24 cellular contexts compared by ENCODE assay signal in the genomic region with DNA sequence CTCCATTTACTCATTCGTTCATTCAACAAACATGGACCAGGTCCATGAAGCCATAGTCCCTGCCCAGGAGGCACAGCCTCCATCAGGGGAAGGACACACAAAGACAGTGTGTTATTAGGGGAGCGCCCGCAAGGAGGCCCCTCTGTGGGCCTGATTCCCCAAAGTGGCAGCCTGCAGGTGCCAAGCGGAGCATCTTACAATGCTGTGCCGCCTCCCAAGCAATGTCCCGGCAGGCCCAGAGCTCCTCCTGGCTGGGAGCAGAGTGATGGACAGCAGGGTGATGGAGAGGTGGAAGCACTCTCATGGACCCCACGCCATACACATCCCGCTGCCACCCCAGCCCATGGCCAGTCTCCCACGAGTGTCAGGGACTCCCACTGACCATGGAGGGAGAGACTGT. TPM values are rescaled to one million over a fixed set of nuclear protein-coding genes. Genes with fewer than 3 reads are reported as not detected.
"Had no signal": no experiment of that assay in that cellular context is flagged by ENCODE, and none has a peak within 500 bp of the region (broad histone marks: within the 10 kb centered on the region; RNA-seq: fewer than 3 reads in every experiment).

No MANE protein-coding gene starts in this region.

- DNase-seq: dermis blood vessel endothelial cell; effector memory CD4-positive, alpha-beta T cell; erythroblast; gastrocnemius medialis; head of caudate nucleus; left cardiac atrium; mesenchymal stem cell; mucosa of descending colon; naive B cell; nephron progenitor cell; occipital lobe; pancreas; right lobe of liver; small intestine; stimulated activated CD4-positive, alpha-beta T cell treated with anti-CD3 and anti-CD28 coated beads, Interleukin-15, amount 100 ng/mL, for 24 hours; stimulated activated CD4-positive, alpha-beta T cell treated with anti-CD3 and anti-CD28 coated beads, Interleukin-2, amount 100 ng/mL, for 48 hours; stimulated activated naive CD8-positive, alpha-beta T cell treated with anti-CD3 and anti-CD28 coated beads, Interleukin-15, Interleukin-2, amounts not matched to agents 100 U/mL and 50 U/mL, for 24 hours; substantia nigra; testis; tibial artery had no signal

- H3K4me3 Mint-ChIP-seq: mesothelial cell of epicardium, naive B cell, nephron progenitor cell, type B pancreatic cell had no signal

- ATAC-seq: gastrocnemius medialis; left cardiac atrium; mucosa of descending colon; pancreas; right lobe of liver; stimulated activated naive CD8-positive, alpha-beta T cell treated with anti-CD3 and anti-CD28 coated beads, Interleukin-15, Interleukin-2, amounts not matched to agents 100 U/mL and 50 U/mL, for 24 hours had no signal

- H3K4me1 Mint-ChIP-seq: mesothelial cell of epicardium, naive B cell, nephron progenitor cell had no signal

- H3K27ac ChIP-seq: coronary artery, gastrocnemius medialis, left lung, pancreas, right lobe of liver, testis, tibial artery had no signal

- H3K36me3 Mint-ChIP-seq: naive B cell had no signal

- H3K27me3 Mint-ChIP-seq: naive B cell, type B pancreatic cell had no signal

- H3K27me3 ChIP-seq: gastrocnemius medialis, left lung, pancreas, right lobe of liver, testis, tibial artery had no signal

- H3K9me3 Mint-ChIP-seq: mesothelial cell of epicardium, naive B cell, nephron progenitor cell, type B pancreatic cell had no signal

- H3K4me1 ChIP-seq: gastrocnemius medialis, left lung, pancreas, right lobe of liver, testis, tibial artery had no signal

- H3K9me3 ChIP-seq: gastrocnemius medialis, left lung, mucosa of descending colon, pancreas, right lobe of liver, testis, tibial artery had no signal

- H3K4me3 ChIP-seq: coronary artery, gastrocnemius medialis, left lung, mucosa of descending colon, pancreas, right lobe of liver, testis, tibial artery had no signal

- H3K27ac Mint-ChIP-seq: mesothelial cell of epicardium, nephron progenitor cell, type B pancreatic cell had no signal

RNA-seq across cellular contexts. Expression of a gene that starts 25.8 kb away (rescaled TPM):
- total RNA-seq: dermis blood vessel endothelial cell had no signal
